ENCODE assay signal across 9 cellular contexts in the genomic region with DNA sequence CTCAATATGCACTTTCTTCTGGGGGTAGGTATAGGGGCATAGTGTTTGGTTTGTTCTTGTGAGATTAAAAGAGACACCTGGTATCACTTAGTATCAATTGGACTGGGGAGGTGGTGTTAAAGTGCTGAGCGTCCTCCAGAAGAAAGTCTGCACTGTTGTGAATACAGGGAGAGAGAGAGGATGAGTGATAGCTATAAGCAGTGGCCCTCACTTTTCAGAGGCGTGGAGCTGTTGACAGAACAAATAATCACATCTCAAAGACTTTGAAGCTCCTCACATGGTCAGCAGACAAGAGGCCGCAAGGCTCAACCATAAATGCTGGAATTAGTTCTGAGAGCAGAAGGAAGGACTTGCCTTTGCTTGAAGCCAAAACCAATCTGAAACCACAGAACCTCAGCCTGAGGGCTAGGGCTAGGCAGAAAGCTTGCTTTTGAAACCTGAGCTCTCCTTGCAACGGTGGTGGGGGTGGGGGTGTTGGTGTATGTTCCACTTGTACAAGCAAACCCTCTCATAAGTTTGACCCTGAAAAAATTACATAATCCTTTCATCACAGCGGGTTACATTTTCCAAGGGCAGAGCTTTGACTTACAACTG.
DNase-seq lines count a peak whose midpoint lies in the region; ATAC-seq and TF ChIP-seq lines count a peak whose summit lies in the region.
"Had no signal": no experiment of that assay in that cellular context is flagged by ENCODE, and none has a peak within 500 bp of the region (broad histone marks: within the 10 kb centered on the region; RNA-seq: fewer than 3 reads in every experiment).

No MANE protein-coding gene starts in this region.

- no peaks in the 10 kb centered on the region for H4K20me1 ChIP-seq in PC-9 (ENCODE audit: insufficient read depth)

- peak; percentile 43 to 85 for DNase-seq in PC-9
- DNase-seq in lower lobe of right lung, result peak; percentile 53
- no peak for DNase-seq in CD8-positive, alpha-beta memory T cell
- no peak for DNase-seq in WTC11 (ENCODE audit: low spot score)

- POLR2A ChIA-PET in PC-9 (lab: Charles Lee; ENCODE audit: unreplicated experiment) (interaction anchor here (0.6 kb wide), 1 partner anchor 123 kb away, joined by 8 read pairs; the partner anchor contains the start of gene SCML1), WTC11 (lab: Charles Lee) (no interaction called here)
- POLR2A ChIA-PET in CD8-positive, alpha-beta memory T cell (lab: Charles Lee), result no interaction called here

- H3K9me2 ChIP-seq in PC-9 (ENCODE audit: insufficient read depth), result no peaks in the 10 kb centered on the region

- peak overlapping the region in 2 of 8 donors; percentile 24 to 51 for H3K27ac Mint-ChIP-seq in CD8-positive, alpha-beta memory T cell
- no peak overlapping the region for H3K27ac Mint-ChIP-seq in WTC11
- no peak overlapping the region for H3K27ac Mint-ChIP-seq in activated T-helper 17 cell treated with anti-CD3 and anti-CD28 coated beads, Interleukin-2, amount 50 U/mL, for 72 hours

- 0 out of 2 replicates have a peak, but pooled peaks cover 5% of the 10 kb centered on the region for H3K79me2 ChIP-seq in PC-9 (ENCODE audit: low read depth)

- H3K36me3 ChIP-seq in PC-9 (ENCODE audit: low read depth), result no peaks in the 10 kb centered on the region
- H3K36me3 ChIP-seq in lower lobe of right lung, result no peaks in the 10 kb centered on the region
- no peaks in the 10 kb centered on the region for H3K36me3 ChIP-seq in CD8-positive, alpha-beta memory T cell (ENCODE audit: insufficient read depth, low read length)
- H3K36me3 ChIP-seq: suprapubic skin had no signal

- H2AFZ ChIP-seq in PC-9, result no peak overlapping the region

- no TSS peak for BruUV-seq in PC-9 (replicated peaks; lab: Mats Ljungman, UMichigan)

- H3K27me3 Mint-ChIP-seq in CD8-positive, alpha-beta memory T cell, result no peaks in the 10 kb centered on the region
- H3K27me3 Mint-ChIP-seq in WTC11 (ENCODE audit: low read depth), result peaks cover under 1% of the 10 kb centered on the region; the same call in 1 of the 2 replicates
- no peaks in the 10 kb centered on the region for H3K27me3 Mint-ChIP-seq in activated T-helper 17 cell treated with anti-CD3 and anti-CD28 coated beads, Interleukin-2, amount 50 U/mL, for 72 hours

- H3K27me3 ChIP-seq in PC-9 (ENCODE audit: insufficient read depth, low read depth) (no peaks in the 10 kb centered on the region), lower lobe of right lung (ENCODE audit: low read depth) (no peaks in the 10 kb centered on the region)
- no peaks in the 10 kb centered on the region for H3K27me3 ChIP-seq in CD8-positive, alpha-beta memory T cell (ENCODE audit: insufficient read depth, low read length, poor library complexity, severe bottlenecking)
- H3K27me3 ChIP-seq: suprapubic skin had no signal

- CTCF ChIA-PET in PC-9 (lab: Charles Lee) (no interaction called here), WTC11 (lab: Charles Lee) (interaction anchor here (1.1 kb wide), 1 partner anchor 16 kb away, joined by 3 read pairs; no protein-coding TSS in a partner anchor)
- CTCF ChIA-PET in CD8-positive, alpha-beta memory T cell (lab: Charles Lee), result no interaction called here

- peaks cover 7 to 15% (median 8%) of the 10 kb centered on the region in 3 donors for H3K4me1 Mint-ChIP-seq in CD8-positive, alpha-beta memory T cell
- H3K4me1 Mint-ChIP-seq in WTC11, result peaks cover 18% of the 10 kb centered on the region
- no peaks in the 10 kb centered on the region for H3K4me1 Mint-ChIP-seq in activated T-helper 17 cell treated with anti-CD3 and anti-CD28 coated beads, Interleukin-2, amount 50 U/mL, for 72 hours

- H3F3A ChIP-seq in PC-9 (ENCODE audit: insufficient read depth, low read depth), result peaks cover 26% of the 10 kb centered on the region

- peak overlapping the region; percentile 55 for H3K4me2 ChIP-seq in PC-9

- ATAC-seq in GM18870 (IDR thresholded peaks at IDR 0.05; ENCODE audit: unreplicated experiment) (peak; percentile 81), HG02852 (IDR thresholded peaks at IDR 0.05; ENCODE audit: unreplicated experiment) (peak; percentile 50), lower lobe of right lung (peak; percentile 70 to 84), WTC11 (no peak)
- ATAC-seq in activated T-helper 17 cell treated with anti-CD3 and anti-CD28 coated beads, Interleukin-2, amount 50 U/mL, for 72 hours (replicated peaks), result no peak

- H3K4me1 ChIP-seq in PC-9 (replicated peaks; ENCODE audit: insufficient read depth) (peaks cover 46% of the 10 kb centered on the region), lower lobe of right lung (no peaks in the 10 kb centered on the region)
- H3K4me1 ChIP-seq in CD8-positive, alpha-beta memory T cell (ENCODE audit: insufficient read depth, low read length), result no peaks in the 10 kb centered on the region
- H3K4me1 ChIP-seq: suprapubic skin had no signal

- no peak overlapping the region for H3K4me3 Mint-ChIP-seq in CD8-positive, alpha-beta memory T cell
- H3K4me3 Mint-ChIP-seq in WTC11, result no peak overlapping the region
- H3K4me3 Mint-ChIP-seq in activated T-helper 17 cell treated with anti-CD3 and anti-CD28 coated beads, Interleukin-2, amount 50 U/mL, for 72 hours, result no peak overlapping the region

- H3K9me3 ChIP-seq in PC-9 (ENCODE audit: insufficient read depth, low read depth) (no peaks in the 10 kb centered on the region), lower lobe of right lung (no peaks in the 10 kb centered on the region)
- H3K9me3 ChIP-seq in CD8-positive, alpha-beta memory T cell (ENCODE audit: low read length), result no peaks in the 10 kb centered on the region
- H3K9me3 ChIP-seq: suprapubic skin had no signal

- no peak overlapping the region for H3K4me3 ChIP-seq in PC-9
- H3K4me3 ChIP-seq in lower lobe of right lung, result no peak overlapping the region
- H3K4me3 ChIP-seq in CD8-positive, alpha-beta memory T cell (ENCODE audit: low read length), result no peak overlapping the region
- H3K4me3 ChIP-seq: skin epidermis, suprapubic skin had no signal

- no peaks in the 10 kb centered on the region for H3K9me3 Mint-ChIP-seq in CD8-positive, alpha-beta memory T cell
- peaks cover 4% of the 10 kb centered on the region; the same call in 1 of the 2 replicates for H3K9me3 Mint-ChIP-seq in WTC11
- no peaks in the 10 kb centered on the region for H3K9me3 Mint-ChIP-seq in activated T-helper 17 cell treated with anti-CD3 and anti-CD28 coated beads, Interleukin-2, amount 50 U/mL, for 72 hours

- H3K36me3 Mint-ChIP-seq in CD8-positive, alpha-beta memory T cell, result no peaks in the 10 kb centered on the region
- no peaks in the 10 kb centered on the region for H3K36me3 Mint-ChIP-seq in WTC11
- H3K36me3 Mint-ChIP-seq in activated T-helper 17 cell treated with anti-CD3 and anti-CD28 coated beads, Interleukin-2, amount 50 U/mL, for 72 hours (ENCODE audit: low read depth), result no peaks in the 10 kb centered on the region

- H3K27ac ChIP-seq in PC-9 (peak overlapping the region; percentile 53), lower lobe of right lung (no peak overlapping the region)
- no peak overlapping the region for H3K27ac ChIP-seq in CD8-positive, alpha-beta memory T cell (ENCODE audit: low read depth, low read length)
- H3K27ac ChIP-seq: skin epidermis, suprapubic skin had no signal

- no peak for TF ChIP-seq CTCF in PC-9 (conservative IDR thresholded peaks at IDR 0.05)
- TF ChIP-seq CTCF in lower lobe of right lung (IDR thresholded peaks at IDR 0.05), result no peak
- TF ChIP-seq CTCF in WTC11 (IDR thresholded peaks at IDR 0.05), result no peak

- intact Hi-C loops in PC-9 (cut with micrococcal nuclease; ENCODE audit: unreplicated experiment), result no loop called here
- intact Hi-C loops in lower lobe of right lung (cut with DNase I), result no loop called here

TF ChIP-seq in WTC11, 78 proteins besides CTCF, POLR2A, EP300 and RAD21:
- TF ChIP-seq ESRRA (CRISPR knock-in tag; IDR thresholded peaks at IDR 0.05; ENCODE audit: borderline replicate concordance), result no peak
- no peak for TF ChIP-seq HMGA2 (CRISPR knock-in tag; IDR thresholded peaks at IDR 0.05)
- no peak for TF ChIP-seq NR3C1 (CRISPR knock-in tag; conservative IDR thresholded peaks at IDR 0.05; ENCODE audit: low read depth)
- TF ChIP-seq EMX1 (CRISPR knock-in tag; IDR thresholded peaks at IDR 0.05), result no peak
- TF ChIP-seq FOXJ3 (CRISPR knock-in tag; IDR thresholded peaks at IDR 0.05; ENCODE audit: borderline replicate concordance), result no peak
- no peak for TF ChIP-seq TEAD1 (CRISPR knock-in tag; IDR thresholded peaks at IDR 0.05)
- TF ChIP-seq ZNF232 (CRISPR knock-in tag; IDR thresholded peaks at IDR 0.05), result no peak
- TF ChIP-seq ZBTB21 (CRISPR knock-in tag; IDR thresholded peaks at IDR 0.05; ENCODE audit: borderline replicate concordance), result no peak
TF ChIP-seq in WTC11: peak in this region for 0.

Comparison
In these comparisons a context has a peak if more than half of its experiments do, and no peak if none do; other contexts are left out.
1. ATAC-seq: peak in GM18870 (single experiment), HG02852 (single experiment) and lower lobe of right lung (2 of 2); none in WTC11 (single experiment) and activated T-helper 17 cell treated with anti-CD3 and anti-CD28 coated beads, Interleukin-2, amount 50 U/mL, for 72 hours (single experiment).
2. DNase-seq: peak in PC-9 (2 of 2) and lower lobe of right lung (single experiment); none in CD8-positive, alpha-beta memory T cell (0 of 5) and WTC11 (single experiment).